ENCODE assay signal across 2 cellular contexts in the genomic region with DNA sequence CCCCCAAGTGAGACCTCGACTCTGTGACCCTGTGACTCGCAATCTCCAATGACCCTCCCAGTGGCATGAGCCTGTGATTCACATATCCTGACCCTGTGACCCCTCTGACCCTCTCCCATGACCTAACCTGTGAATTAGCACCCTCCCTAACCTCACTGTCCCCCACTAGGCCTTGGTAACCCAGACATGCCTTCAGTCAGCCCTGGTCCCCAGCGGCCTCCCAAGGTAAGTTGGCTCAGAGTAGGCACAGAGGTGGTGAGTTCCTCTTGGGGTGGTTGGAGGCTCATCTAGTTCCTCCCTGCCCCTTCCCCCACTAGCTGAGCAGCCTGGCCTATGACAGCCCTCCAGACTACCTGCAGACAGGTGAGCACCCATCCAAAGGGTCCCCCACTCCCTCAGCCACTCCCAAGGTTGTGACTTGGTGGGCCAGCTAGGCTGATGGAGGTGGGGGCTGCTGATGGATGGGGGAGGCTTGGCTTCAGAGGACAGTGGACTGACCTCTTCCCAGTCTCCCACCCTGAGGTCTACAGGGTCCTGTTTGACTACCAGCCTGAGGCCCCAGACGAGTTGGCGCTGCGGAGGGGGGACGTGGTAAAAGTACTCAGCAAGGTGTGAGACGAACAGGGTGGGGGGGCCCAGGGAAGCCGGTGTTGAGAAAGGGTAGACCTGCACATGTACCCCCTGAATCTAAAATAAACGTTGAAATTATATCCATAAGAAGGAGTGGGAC.
TF ChIP-seq lines count a peak whose summit lies in the region.

No MANE protein-coding gene starts in this region.

TF ChIP-seq in A549, 52 proteins besides CTCF, POLR2A, EP300 and RAD21:
- TF ChIP-seq EHF (CRISPR knock-in tag; IDR thresholded peaks at IDR 0.05) = no peak
- no peak for TF ChIP-seq RNF2 (IDR thresholded peaks at IDR 0.05; ENCODE audit: borderline replicate concordance, low read depth)
- no peak for TF ChIP-seq JUNB (IDR thresholded peaks at IDR 0.05)
- TF ChIP-seq HOXB13 (CRISPR knock-in tag; IDR thresholded peaks at IDR 0.05; ENCODE audit: low read depth) = no peak

TF ChIP-seq in GM12878, 131 proteins besides CTCF, POLR2A, EP300 and RAD21:
- TF ChIP-seq NR2F1 (conservative IDR thresholded peaks at IDR 0.05) = peak; percentile 57; the same call in 1 of the 2 replicates
- TF ChIP-seq SMAD1 (IDR thresholded peaks at IDR 0.05; ENCODE audit: low read depth, partially characterized antibody) = no peak
